In the genomic region with DNA sequence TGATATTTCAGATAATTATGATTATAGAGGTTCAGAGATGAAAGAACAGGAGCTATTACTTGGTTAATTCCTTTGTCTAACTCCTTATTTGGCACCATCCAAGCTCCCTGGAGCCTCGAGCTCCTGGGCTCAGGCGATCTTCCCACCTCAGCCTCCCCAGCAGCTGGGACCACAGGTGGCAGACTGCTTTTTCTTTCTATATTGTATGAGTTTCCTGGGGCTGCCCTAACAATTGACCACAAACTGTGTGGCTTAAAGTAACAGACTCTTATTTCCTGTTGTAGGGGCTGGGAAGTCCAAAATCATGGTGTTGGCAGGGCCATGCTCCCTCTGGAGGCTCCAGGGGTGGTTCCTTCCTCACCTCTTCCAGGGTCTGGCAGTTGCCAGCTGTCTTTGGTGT, we compare ENCODE assay signal across 25 cellular contexts.
DNase-seq lines count a peak whose midpoint lies in the region; ATAC-seq, FAIRE-seq and TF ChIP-seq lines count a peak whose summit lies in the region.
"Had no signal": no experiment of that assay in that cellular context is flagged by ENCODE, and none has a peak within 500 bp of the region (broad histone marks: within the 10 kb centered on the region; RNA-seq: fewer than 3 reads in every experiment).

No MANE protein-coding gene starts in this region.

- H2AFZ ChIP-seq in DND-41 (ENCODE audit: low read depth, low read length): no peak overlapping the region
- H2AFZ ChIP-seq in MM.1S (ENCODE audit: low read length): no peak overlapping the region

- peak; percentile 14; the same call in 1 of the 3 replicates for ATAC-seq in DND-41 (ENCODE audit: insufficient read depth, low read depth)
- ATAC-seq: CD8-positive, alpha-beta T cell had no signal

- no peaks in the 10 kb centered on the region for H3K36me3 ChIP-seq in DND-41 (ENCODE audit: insufficient read depth, low read length)
- H3K36me3 ChIP-seq in MM.1S (replicated peaks; ENCODE audit: insufficient read depth, low read length): no peaks in the 10 kb centered on the region
- no peaks in the 10 kb centered on the region for H3K36me3 ChIP-seq in kidney (ENCODE audit: control insufficient read depth in 1 of 2, insufficient read depth in 2 of 2, low read length in 2 of 2)
- H3K36me3 ChIP-seq: BE2C had no signal

- TF ChIP-seq CTCF in DND-41 (IDR thresholded peaks at IDR 0.05; ENCODE audit: borderline replicate concordance, extremely low read depth, low read length, poor library complexity, severe bottlenecking) (no peak), MM.1S (IDR thresholded peaks at IDR 0.05; ENCODE audit: low read length) (no peak), D721Med (IDR thresholded peaks at IDR 0.05; ENCODE audit: insufficient read depth, missing control alignments) (no peak), kidney (IDR thresholded peaks at IDR 0.05; ENCODE audit: borderline replicate concordance, extremely low read depth, insufficient read depth) (no peak)

- H3K9ac ChIP-seq in DND-41 (ENCODE audit: low read depth, low read length): no peak overlapping the region
- H3K9ac ChIP-seq in MM.1S (ENCODE audit: low read length): no peak overlapping the region
- no peak overlapping the region for H3K9ac ChIP-seq in kidney (ENCODE audit: low read length in 2 of 2)
- H3K9ac ChIP-seq: BLaER1 treated with 17β-estradiol and CSF1 and Interleukin-3, amounts not matched to agents 10 nM and 100 nM had no signal

- no peak for DNase-seq in DND-41
- peak; percentile 15 for DNase-seq in MM.1S
- peak; percentile 27 for DNase-seq in ecto neural progenitor cell (ENCODE audit: low spot score)
- no peak for DNase-seq in D721Med (ENCODE audit: insufficient read length, low spot score)
- no peak for DNase-seq in kidney
- DNase-seq in NCI-H2029 (lab: John Stamatoyannopoulos, UW): no peak
- no peak for DNase-seq in activated naive CD4-positive, alpha-beta T cell treated with anti-CD3 and anti-CD28 coated beads, Interleukin-2, amount 50 U/mL, for 16 hours
- DNase-seq: 8988T; ACHN; BE2C; Caco-2; Calu3; CD4-positive, alpha-beta T cell; CD8-positive, alpha-beta T cell; DMS 273 treated with DMSO at 0.1 percent for 48 hours; DMS153; DMS53; DMS79; GF-D8 had no signal

- H3K79me2 ChIP-seq in DND-41 (ENCODE audit: insufficient read depth, low read length) (no peaks in the 10 kb centered on the region), MM.1S (ENCODE audit: low read length) (no peaks in the 10 kb centered on the region)

- H3F3A ChIP-seq in MM.1S (ENCODE audit: insufficient read depth, low read length): peaks cover 9% of the 10 kb centered on the region; the same call in 1 of the 2 replicates

- H3K9me2 ChIP-seq in MM.1S (replicated peaks; ENCODE audit: insufficient read depth, low read length): no peaks in the 10 kb centered on the region

- H3K9me3 ChIP-seq in DND-41 (ENCODE audit: insufficient read depth, low read length, severe bottlenecking): peaks cover 7% of the 10 kb centered on the region
- no peaks in the 10 kb centered on the region for H3K9me3 ChIP-seq in MM.1S (replicated peaks; ENCODE audit: insufficient read depth, low read length)
- no peaks in the 10 kb centered on the region for H3K9me3 ChIP-seq in kidney (ENCODE audit: control insufficient read depth in 1 of 2, low read length in 2 of 2)
- H3K9me3 ChIP-seq: BE2C, Caco-2 had no signal

- H3K27me3 ChIP-seq in DND-41 (ENCODE audit: insufficient read depth, low read length, poor library complexity): no peaks in the 10 kb centered on the region
- H3K27me3 ChIP-seq in MM.1S (replicated peaks; ENCODE audit: insufficient read depth, low read length): no peaks in the 10 kb centered on the region
- H3K27me3 ChIP-seq: BE2C; BLaER1 treated with 17β-estradiol and CSF1 and Interleukin-3, amounts not matched to agents 10 nM and 100 nM had no signal

- H3K4me2 ChIP-seq in DND-41 (ENCODE audit: insufficient read depth, low read length) (no peak overlapping the region), MM.1S (ENCODE audit: low read depth, low read length) (no peak overlapping the region)

- no peak overlapping the region for H3K4me3 ChIP-seq in DND-41 (ENCODE audit: low read depth in 1 of 2, low read length in 2 of 2)
- no peak overlapping the region for H3K4me3 ChIP-seq in MM.1S (ENCODE audit: low read length)
- no peak overlapping the region for H3K4me3 ChIP-seq in kidney (ENCODE audit: low read length in 2 of 2)
- H3K4me3 ChIP-seq: BLaER1 treated with 17β-estradiol and CSF1 and Interleukin-3, amounts not matched to agents 10 nM and 100 nM had no signal

- intact Hi-C loops in kidney (cut with DNase I): no loop called here

- H3K4me1 ChIP-seq in DND-41 (ENCODE audit: insufficient read depth, low read length): no peaks in the 10 kb centered on the region
- H3K4me1 ChIP-seq in MM.1S (ENCODE audit: low read length): peaks cover 45% of the 10 kb centered on the region
- no peaks in the 10 kb centered on the region for H3K4me1 ChIP-seq in kidney (ENCODE audit: control insufficient read depth in 1 of 2, insufficient read depth in 1 of 2, low read depth in 1 of 2, low read length in 2 of 2)
- H3K4me1 ChIP-seq: BE2C, Caco-2 had no signal

- FAIRE-seq in D721Med (lab: Jason Lieb, UNC) (no peak), kidney (lab: Jason Lieb, UNC) (no peak)
- FAIRE-seq: A204.1, G401.6, GM12891, GM19239 had no signal

- no peaks in the 10 kb centered on the region for H4K20me1 ChIP-seq in DND-41 (ENCODE audit: insufficient read depth, low read length)
- H4K20me1 ChIP-seq in MM.1S (ENCODE audit: insufficient read depth, low read length): no peaks in the 10 kb centered on the region
- H4K20me1 ChIP-seq: BLaER1 treated with 17β-estradiol and CSF1 and Interleukin-3, amounts not matched to agents 10 nM and 100 nM had no signal

- no peak overlapping the region for H3K27ac ChIP-seq in DND-41 (ENCODE audit: low read length)
- H3K27ac ChIP-seq in MM.1S (ENCODE audit: low read length): peak overlapping the region; percentile 87; the same call in 1 of the 2 replicates
- H3K27ac ChIP-seq in kidney (ENCODE audit: low read depth in 2 of 2, low read length in 2 of 2): no peak overlapping the region
- H3K27ac ChIP-seq: C4-2B had no signal

Comparison
In these comparisons a context has a peak if more than half of its experiments do, and no peak if none do; other contexts are left out.
1. DNase-seq: peak in MM.1S (single experiment) and ecto neural progenitor cell (single experiment); none in DND-41 (single experiment), D721Med (single experiment), kidney (single experiment), NCI-H2029 (single experiment) and activated naive CD4-positive, alpha-beta T cell treated with anti-CD3 and anti-CD28 coated beads, Interleukin-2, amount 50 U/mL, for 16 hours (single experiment).